Comparison of ENCODE assay signal across 11 cellular contexts in the genomic region with DNA sequence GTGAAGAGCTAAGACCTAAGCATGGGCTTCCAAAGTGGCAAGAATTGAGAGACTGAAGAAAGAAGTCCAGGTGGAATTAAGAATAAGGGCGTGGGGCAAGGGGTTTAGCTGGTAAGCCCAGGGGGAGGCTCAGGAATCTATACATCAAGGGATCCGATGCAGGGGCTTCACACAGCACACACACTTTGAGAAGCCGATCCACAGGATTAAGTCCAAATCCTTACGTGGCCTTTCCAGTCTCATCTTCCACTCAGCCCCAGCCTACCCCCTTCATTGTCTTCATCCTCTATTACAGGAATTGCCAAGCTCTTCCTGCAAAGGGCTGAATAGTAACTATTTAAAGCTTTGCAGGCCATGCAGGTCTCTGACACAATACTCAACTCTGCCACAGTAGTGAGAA.
"Had no signal": no experiment of that assay in that cellular context is flagged by ENCODE, and none has a peak within 500 bp of the region (broad histone marks: within the 10 kb centered on the region; RNA-seq: fewer than 3 reads in every experiment).

No MANE protein-coding gene starts in this region.

- H3K9me3 ChIP-seq: gastrocnemius medialis, ovary, SJCRH30, tibial nerve had no signal

- H3K27me3 ChIP-seq: gastrocnemius medialis, ovary, SJCRH30, tibial nerve had no signal

- DNase-seq: activated CD4-positive, alpha-beta memory T cell treated with anti-CD3 and anti-CD28 coated beads for 36 hours; activated CD4-positive, CD25-positive, alpha-beta regulatory T cell treated with anti-CD3 and anti-CD28 coated beads, Interleukin-2, amount 50 U/mL, for 72 hours; activated naive CD8-positive, alpha-beta T cell treated with anti-CD3 and anti-CD28 coated beads, Interleukin-2, amount 10 ng/mL, durations not matched to agents 7 days and 5 days; activated T-cell treated with anti-CD3 and anti-CD28 coated beads, Interleukin-2, amount 50 U/mL, for 72 hours; gastrocnemius medialis; hippocampal formation; ovary; SJCRH30; stimulated activated CD4-positive, alpha-beta T cell treated with anti-CD3 and anti-CD28 coated beads, Interleukin-4, amount 100 ng/mL, for 4 hours; stimulated activated naive CD8-positive, alpha-beta T cell treated with anti-CD3 and anti-CD28 coated beads, Interleukin-15, amount 100 ng/mL, for 72 hours had no signal

- ATAC-seq: activated T-cell treated with anti-CD3 and anti-CD28 coated beads, Interleukin-2, amount 50 U/mL, for 72 hours; gastrocnemius medialis; stimulated activated naive CD8-positive, alpha-beta T cell treated with anti-CD3 and anti-CD28 coated beads, Interleukin-15, amount 100 ng/mL, for 72 hours had no signal

- H3K27ac ChIP-seq: ovary, SJCRH30 had no signal

- H3K36me3 ChIP-seq: gastrocnemius medialis, ovary, SJCRH30 had no signal

- H3K4me3 ChIP-seq: gastrocnemius medialis, ovary, SJCRH30, tibial nerve had no signal
